Comparison of ENCODE assay signal across 1 cellular context in genomic region chr14:24688030-24688658, GRCh38.
A peak's percentile ranks its signal among the peaks of the same experiment; 100 is the strongest.
TF ChIP-seq lines count a peak whose summit lies in the region.

No MANE protein-coding gene starts in this region.

TF ChIP-seq in HepG2, 621 proteins besides CTCF, POLR2A, EP300 and RAD21:
- no peak for TF ChIP-seq SMC3 (IDR thresholded peaks at IDR 0.05; ENCODE audit: low read length)
- 0 out of 2 replicates have a peak, but pooled peaks have one; percentile 29 for TF ChIP-seq NFIB (CRISPR knock-in tag; IDR thresholded peaks at IDR 0.05; ENCODE audit: borderline replicate concordance)
TF ChIP-seq in HepG2: peak in this region for 1.
